In the genomic region with DNA sequence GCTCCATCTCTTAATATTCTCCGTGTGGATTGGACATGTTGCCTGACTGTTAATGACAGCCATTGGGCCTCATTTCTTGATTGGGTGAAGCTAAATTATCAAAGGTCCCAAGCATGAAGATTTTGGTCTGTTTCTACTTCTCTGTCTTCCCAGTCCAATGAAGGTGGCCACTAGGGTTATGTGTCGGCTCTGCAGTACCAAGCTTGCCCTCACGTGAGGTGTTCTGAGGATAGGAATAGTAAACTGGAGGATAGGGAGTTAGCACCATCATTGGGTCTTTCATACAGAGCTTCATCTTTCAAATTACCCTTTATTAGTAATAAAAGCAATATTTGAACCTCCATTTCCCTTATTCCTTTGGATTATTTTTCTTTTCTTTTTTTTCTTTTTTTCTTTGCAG, we compare ENCODE assay signal across 23 cellular contexts.
"Had no signal": no experiment of that assay in that cellular context is flagged by ENCODE, and none has a peak within 500 bp of the region (broad histone marks: within the 10 kb centered on the region; RNA-seq: fewer than 3 reads in every experiment).

No MANE protein-coding gene starts in this region.

- H3K36me3 Mint-ChIP-seq: naive thymus-derived CD4-positive, alpha-beta T cell had no signal

- DNase-seq: effector memory CD8-positive, alpha-beta T cell; esophagus squamous epithelium; foreskin fibroblast; glutamatergic neuron; kidney; left cardiac atrium; left ventricle myocardium inferior; mesenchymal stem cell; naive thymus-derived CD4-positive, alpha-beta T cell; nephron progenitor cell; posterior cingulate gyrus; sigmoid colon; stimulated activated CD4-positive, alpha-beta T cell treated with anti-CD3 and anti-CD28 coated beads, Interleukin-2, amount 100 ng/mL, for 24 hours; stimulated activated naive CD4-positive, alpha-beta T cell; stomach; substantia nigra; transverse colon had no signal

- H3K4me3 Mint-ChIP-seq: dendritic cell treated with granulocyte-macrophage colony-stimulating factor and Interleukin-4, amounts not matched to agents 40 ng/mL and 50 ng/mL, for 4 days; effector memory CD8-positive, alpha-beta T cell; naive thymus-derived CD4-positive, alpha-beta T cell; nephron progenitor cell had no signal

- FAIRE-seq: colon, kidney had no signal

- H3K27me3 Mint-ChIP-seq: dendritic cell treated with granulocyte-macrophage colony-stimulating factor and Interleukin-4, amounts not matched to agents 40 ng/mL and 50 ng/mL, for 4 days; effector memory CD8-positive, alpha-beta T cell; naive thymus-derived CD4-positive, alpha-beta T cell had no signal

- H3K27ac ChIP-seq: esophagus squamous epithelium, gastroesophageal sphincter, left ventricle myocardium inferior, lower lobe of right lung, stomach, thoracic aorta, transverse colon had no signal

- ATAC-seq: effector memory CD8-positive, alpha-beta T cell; gastroesophageal sphincter; left cardiac atrium; naive thymus-derived CD4-positive, alpha-beta T cell had no signal

- H3K27me3 ChIP-seq: esophagus squamous epithelium, gastroesophageal sphincter, sigmoid colon, stomach, transverse colon had no signal

- H3K36me3 ChIP-seq: esophagus squamous epithelium, gastroesophageal sphincter, left ventricle myocardium inferior, lower lobe of right lung, sigmoid colon, stomach, thoracic aorta, transverse colon had no signal

- H3K4me1 ChIP-seq: esophagus squamous epithelium, gastroesophageal sphincter, left ventricle myocardium inferior, lower lobe of right lung, stomach, transverse colon had no signal

- H3K4me3 ChIP-seq: esophagus squamous epithelium, gastroesophageal sphincter, left ventricle myocardium inferior, lower lobe of right lung, sigmoid colon, skin epidermis, stomach, thoracic aorta, transverse colon had no signal

- H3K27ac Mint-ChIP-seq: dendritic cell treated with granulocyte-macrophage colony-stimulating factor and Interleukin-4, amounts not matched to agents 40 ng/mL and 50 ng/mL, for 4 days; effector memory CD8-positive, alpha-beta T cell had no signal

- H3K9me3 Mint-ChIP-seq: dendritic cell treated with granulocyte-macrophage colony-stimulating factor and Interleukin-4, amounts not matched to agents 40 ng/mL and 50 ng/mL, for 4 days; effector memory CD8-positive, alpha-beta T cell; naive thymus-derived CD4-positive, alpha-beta T cell had no signal

- H3K4me1 Mint-ChIP-seq: naive thymus-derived CD4-positive, alpha-beta T cell had no signal

- H3K9me3 ChIP-seq: esophagus squamous epithelium, gastroesophageal sphincter, left ventricle myocardium inferior, lower lobe of right lung, sigmoid colon, stomach, thoracic aorta, transverse colon had no signal
